ENCODE assay signal across 8 cellular contexts in the genomic region with DNA sequence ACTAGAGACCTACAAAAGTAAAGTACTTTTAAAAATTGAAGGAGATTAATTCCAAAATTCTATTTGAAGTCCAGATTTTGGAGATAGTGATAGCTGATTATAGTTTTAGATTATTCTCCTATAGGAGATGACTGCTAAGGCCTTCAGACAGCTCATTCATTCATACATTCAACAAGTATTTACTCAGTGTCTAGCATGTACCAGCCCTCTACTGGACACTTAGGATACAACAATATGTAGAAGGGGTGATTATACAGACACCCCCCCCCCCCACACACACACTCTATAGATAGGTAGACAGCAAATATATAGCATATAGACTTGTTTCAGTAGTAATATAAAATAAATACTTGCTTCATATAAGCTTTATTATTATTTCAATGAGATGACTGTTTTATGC.
A peak's percentile ranks its signal among the peaks of the same experiment; 100 is the strongest.
DNase-seq lines count a peak whose midpoint lies in the region; ATAC-seq and TF ChIP-seq lines count a peak whose summit lies in the region.

No MANE protein-coding gene starts in this region.

- TF ChIP-seq CTCF in C4-2B (conservative IDR thresholded peaks at IDR 0.05) (peak; percentile 43), KMS-11 (conservative IDR thresholded peaks at IDR 0.05; ENCODE audit: low read depth, low read length) (peak; percentile 56), endothelial cell (IDR thresholded peaks at IDR 0.05; ENCODE audit: unreplicated experiment) (peak; percentile 36), psoas muscle (IDR thresholded peaks at IDR 0.05) (no peak)

- H3K4me3 ChIP-seq in KMS-11 (IDR thresholded peaks at IDR 0.05; ENCODE audit: insufficient read depth, low read depth, low read length) (no peak overlapping the region), psoas muscle (no peak overlapping the region)

- peak; percentile 61 for ATAC-seq in GM18505 (IDR thresholded peaks at IDR 0.05; ENCODE audit: unreplicated experiment)
- no peak for ATAC-seq in psoas muscle
- ATAC-seq in HG02840 (IDR thresholded peaks at IDR 0.05; ENCODE audit: low FRiP score, unreplicated experiment), result no peak
- ATAC-seq in HG02973 (IDR thresholded peaks at IDR 0.05; ENCODE audit: unreplicated experiment), result no peak
- ATAC-seq in GM19452 (IDR thresholded peaks at IDR 0.05; ENCODE audit: unreplicated experiment), result no peak

- H3K27ac ChIP-seq in C4-2B (no peak overlapping the region), KMS-11 (no peak overlapping the region), psoas muscle (no peak overlapping the region)

- no peaks in the 10 kb centered on the region for H3K9me3 Mint-ChIP-seq in endothelial cell (ENCODE audit: unreplicated experiment)

- H3K4me1 ChIP-seq in KMS-11 (ENCODE audit: low read depth, poor library complexity, severe bottlenecking), result no peaks in the 10 kb centered on the region
- no peaks in the 10 kb centered on the region for H3K4me1 ChIP-seq in psoas muscle

- no peak overlapping the region for H2AFZ ChIP-seq in KMS-11 (ENCODE audit: low read depth)

- H3K4me1 Mint-ChIP-seq in endothelial cell (ENCODE audit: unreplicated experiment), result no peaks in the 10 kb centered on the region

- H3K27me3 ChIP-seq in KMS-11 (ENCODE audit: insufficient read depth, low read depth) (no peaks in the 10 kb centered on the region), psoas muscle (ENCODE audit: insufficient read depth in 3 of 3, low read length in 2 of 3) (peaks cover 0 to 7% (median 0%) of the 10 kb centered on the region in 3 donors)

- intact Hi-C loops in psoas muscle (cut with DNase I), result no loop called here

- H3K27me3 Mint-ChIP-seq in endothelial cell (ENCODE audit: unreplicated experiment), result peaks cover 1% of the 10 kb centered on the region

- H3K9ac ChIP-seq in KMS-11, result no peak overlapping the region

- no peaks in the 10 kb centered on the region for H4K20me1 ChIP-seq in KMS-11 (ENCODE audit: insufficient read depth)

- no peak for TF ChIP-seq POLR2A in GM18505 (IDR thresholded peaks at IDR 0.05; ENCODE audit: borderline replicate concordance, extremely low read depth, insufficient read depth, insufficient read length)

- H3K36me3 ChIP-seq in KMS-11 (ENCODE audit: insufficient read depth) (no peaks in the 10 kb centered on the region), psoas muscle (ENCODE audit: insufficient read depth in 1 of 2, low read depth in 1 of 2) (no peaks in the 10 kb centered on the region)

- no peak for DNase-seq in endothelial cell (ENCODE audit: low spot score)
- no peak for DNase-seq in psoas muscle

- no peaks in the 10 kb centered on the region for H3K36me3 Mint-ChIP-seq in endothelial cell (ENCODE audit: low read depth, unreplicated experiment)

- H3K9me3 ChIP-seq in psoas muscle, result no peaks in the 10 kb centered on the region

- no peak overlapping the region for H3K4me3 Mint-ChIP-seq in endothelial cell (ENCODE audit: unreplicated experiment)

- no peak overlapping the region for H3K4me2 ChIP-seq in KMS-11

- H3K79me2 ChIP-seq in KMS-11 (ENCODE audit: insufficient read depth, low read depth), result no peaks in the 10 kb centered on the region

- H3K27ac Mint-ChIP-seq in endothelial cell (ENCODE audit: unreplicated experiment), result no peak overlapping the region
